ENCODE assay signal across 1 cellular context in genomic region chr10:91885362-91886079, GRCh38.
TF ChIP-seq lines count a peak whose summit lies in the region.

No MANE protein-coding gene starts in this region.

TF ChIP-seq in neural cell, 6 proteins besides CTCF, POLR2A, EP300 and RAD21 (continued from another document):
- no peak for TF ChIP-seq SMC3 (conservative IDR thresholded peaks at IDR 0.05; ENCODE audit: poor library complexity)
- no peak for TF ChIP-seq TAF1 (IDR thresholded peaks at IDR 0.05; ENCODE audit: low read depth)
